15 cellular contexts compared by ENCODE assay signal in genomic region chr5:170111088-170111796, GRCh38. TPM values are rescaled to one million over a fixed set of nuclear protein-coding genes. Genes with fewer than 3 reads are reported as not detected.
A peak's percentile ranks its signal among the peaks of the same experiment; 100 is the strongest.
DNase-seq lines count a peak whose midpoint lies in the region; ATAC-seq and TF ChIP-seq lines count a peak whose summit lies in the region.
"Had no signal": no experiment of that assay in that cellular context is flagged by ENCODE, and none has a peak within 500 bp of the region (broad histone marks: within the 10 kb centered on the region; RNA-seq: fewer than 3 reads in every experiment).

No MANE protein-coding gene starts in this region.

- H3K4me1 ChIP-seq in H9 (ENCODE audit: insufficient read depth, low read length) = no peaks in the 10 kb centered on the region
- no peaks in the 10 kb centered on the region for H3K4me1 ChIP-seq in OCI-LY7 (ENCODE audit: insufficient read depth, low read length, poor library complexity, severe bottlenecking)
- H3K4me1 ChIP-seq: SJSA1 had no signal

- DNase-seq in H9 = peak; percentile 24
- peak; percentile 60 for DNase-seq in NCI-H69 (lab: John Stamatoyannopoulos, UW)
- DNase-seq in ecto neural progenitor cell (ENCODE audit: low spot score) = peak; percentile 38
- no peak for DNase-seq in progenitor cell of endocrine pancreas (ENCODE audit: low spot score, unreplicated experiment)
- DNase-seq in OCI-LY7 (ENCODE audit: low spot score) = no peak
- DNase-seq: EL, NCI-H1092, NCI-H345, PC-9 had no signal

- H3K9me3 Mint-ChIP-seq in H9 = peaks cover 16 to 21% of the 10 kb centered on the region in 2 experiments
- H3K9me3 Mint-ChIP-seq in progenitor cell of endocrine pancreas (ENCODE audit: low read depth) = peaks cover 6% of the 10 kb centered on the region

- no peaks in the 10 kb centered on the region for H4K20me1 ChIP-seq in H9 (ENCODE audit: control insufficient read depth, insufficient read depth, insufficient read length)
- no peaks in the 10 kb centered on the region for H4K20me1 ChIP-seq in OCI-LY7 (ENCODE audit: insufficient read depth, low read length)

- no peak overlapping the region for H2BK15ac ChIP-seq in H9 (ENCODE audit: low read depth, low read length)

- no peak overlapping the region for H2BK5ac ChIP-seq in H9 (ENCODE audit: insufficient read length, low read length)

- H3K56ac ChIP-seq in H9 (ENCODE audit: insufficient read length, low read depth, low read length) = no peak overlapping the region

- H3K14ac ChIP-seq in H9 (ENCODE audit: insufficient read depth, low read length) = no peak overlapping the region; the same call in 1 of the 2 replicates

- intact Hi-C loops in OCI-LY7 (cut with micrococcal nuclease; ENCODE audit: unreplicated experiment) = no loop called here

- H3K79me2 ChIP-seq in H9 (ENCODE audit: insufficient read depth, low read length) (no peaks in the 10 kb centered on the region), OCI-LY7 (ENCODE audit: insufficient read depth, low read depth, low read length) (no peaks in the 10 kb centered on the region)

- WGBS in H9 (ENCODE audit: extremely low coverage, insufficient read length, low lambda C conversion rate) = no CpG with 5 or more reads among the region's 8 CpGs

- H3K9me2 ChIP-seq in OCI-LY7 (ENCODE audit: insufficient read depth, low read length) = no peaks in the 10 kb centered on the region

- no peak overlapping the region for H3K4me3 ChIP-seq in OCI-LY7 (ENCODE audit: low read depth, low read length, poor library complexity, severe bottlenecking)
- H3K4me3 ChIP-seq: PC-9, SJSA1 had no signal

- H3K9me3 ChIP-seq in H9 (ENCODE audit: control insufficient read depth, low read depth, low read length) = peaks cover 6% of the 10 kb centered on the region
- H3K9me3 ChIP-seq in OCI-LY7 (ENCODE audit: low read length) = no peaks in the 10 kb centered on the region

- H2BK120ac ChIP-seq in H9 (ENCODE audit: low read depth, low read length, poor library complexity, severe bottlenecking) = no peak overlapping the region

- no peak overlapping the region for H4K5ac ChIP-seq in H9 (ENCODE audit: insufficient read length, low read depth, low read length)

- H2AK5ac ChIP-seq in H9 (ENCODE audit: insufficient read length, low read length) = no peak overlapping the region

- H3K4me2 ChIP-seq in H9 (ENCODE audit: insufficient read depth, insufficient read length, low read length) = no peak overlapping the region
- no peak overlapping the region for H3K4me2 ChIP-seq in OCI-LY7 (ENCODE audit: low read length)
- H3K4me2 ChIP-seq: PC-9 had no signal

- H3K4me3 Mint-ChIP-seq in H9 (no peak overlapping the region), progenitor cell of endocrine pancreas (ENCODE audit: low read depth) (no peak overlapping the region)

- no peak overlapping the region for H3K9ac ChIP-seq in H9 (ENCODE audit: extremely low read depth, insufficient read length, low read length)

- no peak for TF ChIP-seq CTCF in H9 (conservative IDR thresholded peaks at IDR 0.05)
- TF ChIP-seq CTCF in progenitor cell of endocrine pancreas (IDR thresholded peaks at IDR 0.05; ENCODE audit: unreplicated experiment) = no peak
- TF ChIP-seq CTCF in OCI-LY7 (conservative IDR thresholded peaks at IDR 0.05; ENCODE audit: low read length) = no peak

- peaks cover 9 to 18% (median 12%) of the 10 kb centered on the region in 3 experiments; a peak in 6 of 7 replicates for H3K36me3 Mint-ChIP-seq in H9 (ENCODE audit: insufficient read depth in 1 of 3, low read depth in 3 of 3)
- no peaks in the 10 kb centered on the region for H3K36me3 Mint-ChIP-seq in progenitor cell of endocrine pancreas (ENCODE audit: insufficient read depth)

- no peak overlapping the region for H2BK12ac ChIP-seq in H9 (ENCODE audit: insufficient read length, low read depth, low read length)

- H2AFZ ChIP-seq in H9 (ENCODE audit: low read length) (no peak overlapping the region), OCI-LY7 (ENCODE audit: low read length) (no peak overlapping the region)
- H2AFZ ChIP-seq: PC-9 had no signal

- H3K4me1 Mint-ChIP-seq in H9 = peaks cover 33 to 45% of the 10 kb centered on the region in 2 experiments
- no peaks in the 10 kb centered on the region for H3K4me1 Mint-ChIP-seq in progenitor cell of endocrine pancreas (ENCODE audit: low read depth)

- H3K36me3 ChIP-seq in OCI-LY7 (ENCODE audit: insufficient read depth, low read length) = no peaks in the 10 kb centered on the region
- H3K36me3 ChIP-seq: SJSA1 had no signal

- H3K27me3 Mint-ChIP-seq in H9 (ENCODE audit: low read depth) = peaks cover 93% of the 10 kb centered on the region
- H3K27me3 Mint-ChIP-seq in progenitor cell of endocrine pancreas = peaks cover 6% of the 10 kb centered on the region

- H2BK20ac ChIP-seq in H9 (ENCODE audit: low read depth, low read length, poor library complexity, severe bottlenecking) = no peak overlapping the region

- H3K23me2 ChIP-seq in H9 (ENCODE audit: insufficient read length, low read depth, low read length, poor library complexity, severe bottlenecking) = no peaks in the 10 kb centered on the region

- no peak overlapping the region for H3T11ph ChIP-seq in H9 (ENCODE audit: low read length)

- POLR2A ChIA-PET in OCI-LY7 (lab: Charles Lee) = no interaction called here

- H3K27ac Mint-ChIP-seq in H9 = no peak overlapping the region
- peak overlapping the region; percentile 71 for H3K27ac Mint-ChIP-seq in progenitor cell of endocrine pancreas

- no peak overlapping the region for H4K8ac ChIP-seq in H9 (replicated peaks; ENCODE audit: insufficient read length, low read depth, low read length)

- H3K27ac ChIP-seq in H9 (ENCODE audit: insufficient read length, low read depth, low read length) = no peak overlapping the region
- no peak overlapping the region for H3K27ac ChIP-seq in OCI-LY7 (ENCODE audit: low read depth, low read length, poor library complexity, severe bottlenecking)
- H3K27ac ChIP-seq: PC-9, SJSA1 had no signal

- no peak overlapping the region for H4K91ac ChIP-seq in H9 (ENCODE audit: insufficient read length, low read depth, low read length)

- no peak overlapping the region for H3K18ac ChIP-seq in H9 (ENCODE audit: insufficient read length, low read depth, low read length)

- BruUV-seq in OCI-LY7 (replicated peaks; lab: Mats Ljungman, UMichigan) = no TSS peak

- no peaks in the 10 kb centered on the region; the same call in 1 of the 2 replicates for H3K27me3 ChIP-seq in H9 (ENCODE audit: insufficient read depth, low read length)

- no peak overlapping the region for H3K4ac ChIP-seq in H9 (ENCODE audit: low read depth, low read length)

- no peak for ATAC-seq in GM21717 (IDR thresholded peaks at IDR 0.05; ENCODE audit: unreplicated experiment)
- ATAC-seq in GM19452 (IDR thresholded peaks at IDR 0.05; ENCODE audit: unreplicated experiment) = no peak
- ATAC-seq: HCT116, HepG2 had no signal

- H3K23ac ChIP-seq in H9 (ENCODE audit: insufficient read length, low read depth, low read length) = no peak overlapping the region

- CTCF ChIA-PET in OCI-LY7 (lab: Charles Lee; ENCODE audit: unreplicated experiment) = no interaction called here

- no peaks in the 10 kb centered on the region for H3K79me1 ChIP-seq in H9 (ENCODE audit: insufficient read depth, low read depth, low read length, poor library complexity, severe bottlenecking)

RNA-seq across cellular contexts. Expression of gene FOXI1, which starts 5.5 kb away (rescaled TPM):
- total RNA-seq in H9 (2021) (not detected in 2 replicates), progenitor cell of endocrine pancreas (not detected in 2 replicates), OCI-LY7 (2022) (not detected in 2 replicates)
- not detected in 2 replicates for total RNA-seq in OCI-LY7 (2014; rRNA removed; shearing (Covaris generic))
- total RNA-seq: HepG2, MCF 10A, PC-9, SJSA1 had no signal

Comparison
In these comparisons a context has a peak if more than half of its experiments do, and no peak if none do; other contexts are left out.
1. DNase-seq: peak in H9 (single experiment), NCI-H69 (single experiment) and ecto neural progenitor cell (single experiment); none in progenitor cell of endocrine pancreas (single experiment) and OCI-LY7 (single experiment).